In genomic region chr5:180801596-180802324, GRCh38 we compare ENCODE assay signal across 8 cellular contexts. TPM values are rescaled to one million over a fixed set of nuclear protein-coding genes. Genes with fewer than 3 reads are reported as not detected.
DNase-seq lines count a peak whose midpoint lies in the region; ATAC-seq, FAIRE-seq and TF ChIP-seq lines count a peak whose summit lies in the region.

No MANE protein-coding gene starts in this region.

- peak overlapping the region; percentile 87 for H3K4me3 Mint-ChIP-seq in T-helper 17 cell
- peak overlapping the region; percentile 83 for H3K4me3 Mint-ChIP-seq in glutamatergic neuron (ENCODE audit: unreplicated experiment)

- ATAC-seq in T-helper 17 cell (peak; percentile 1), HG03460 (IDR thresholded peaks at IDR 0.05; ENCODE audit: unreplicated experiment) (no peak)

- H3K27ac Mint-ChIP-seq in T-helper 17 cell (peak overlapping the region; percentile 86), glutamatergic neuron (ENCODE audit: unreplicated experiment) (no peak overlapping the region)

- H3K4me1 Mint-ChIP-seq in T-helper 17 cell, result peaks cover 69% of the 10 kb centered on the region
- peaks cover 26% of the 10 kb centered on the region for H3K4me1 Mint-ChIP-seq in glutamatergic neuron (ENCODE audit: low read depth, unreplicated experiment)

- peak overlapping the region; percentile 35 for H3K9ac ChIP-seq in rectal smooth muscle tissue (ENCODE audit: low read length)

- TF ChIP-seq CTCF in GM12875 (IDR thresholded peaks at IDR 0.05; ENCODE audit: borderline replicate concordance, insufficient read depth, low read depth, low read length) (no peak), glutamatergic neuron (IDR thresholded peaks at IDR 0.05; ENCODE audit: partially characterized antibody, unreplicated experiment) (no peak), D721Med (IDR thresholded peaks at IDR 0.05; ENCODE audit: insufficient read depth, missing control alignments) (no peak)

- DNase-seq in T-helper 17 cell (no peak), glutamatergic neuron (no peak), NCI-H1694 treated with DMSO at 0.1 percent for 48 hours (lab: John Stamatoyannopoulos, UW) (no peak), SW 1271 (lab: John Stamatoyannopoulos, UW) (no peak), D721Med (ENCODE audit: insufficient read length, low spot score) (no peak)

- H3K27me3 Mint-ChIP-seq in T-helper 17 cell (no peaks in the 10 kb centered on the region), glutamatergic neuron (ENCODE audit: unreplicated experiment) (peaks cover 6% of the 10 kb centered on the region)

- H3K36me3 ChIP-seq in rectal smooth muscle tissue (ENCODE audit: control insufficient read depth, insufficient read depth, low read length), result peaks cover 9% of the 10 kb centered on the region

- no peaks in the 10 kb centered on the region for H3K27me3 ChIP-seq in rectal smooth muscle tissue (ENCODE audit: control insufficient read depth, insufficient read depth, low read length)

- peaks cover 4% of the 10 kb centered on the region for H3K36me3 Mint-ChIP-seq in T-helper 17 cell (ENCODE audit: low read depth)
- H3K36me3 Mint-ChIP-seq in glutamatergic neuron (ENCODE audit: unreplicated experiment), result no peaks in the 10 kb centered on the region

- H3K4me3 ChIP-seq in GM12875 (ENCODE audit: low read depth, low read length) (peak overlapping the region; percentile 94), rectal smooth muscle tissue (ENCODE audit: low read length) (peak overlapping the region; percentile 88)

- H3K4me1 ChIP-seq in rectal smooth muscle tissue (ENCODE audit: control insufficient read depth, insufficient read depth, low read length), result peaks cover 27% of the 10 kb centered on the region

- peak overlapping the region; percentile 91 for H3K27ac ChIP-seq in rectal smooth muscle tissue (ENCODE audit: low read depth, low read length)

- H3K9me3 ChIP-seq in T-helper 17 cell (ENCODE audit: control insufficient read depth, low read length, poor library complexity, severe bottlenecking), result no peaks in the 10 kb centered on the region

- no peak for FAIRE-seq in D721Med (lab: Jason Lieb, UNC)

- peaks cover 8% of the 10 kb centered on the region for H3K9me3 Mint-ChIP-seq in glutamatergic neuron (ENCODE audit: unreplicated experiment)

RNA-seq across cellular contexts. Expression of gene MGAT1, which starts 0.8 kb away (rescaled TPM):
- 10 to 100 TPM; 77.1 to 80.8 TPM for total RNA-seq in T-helper 17 cell
- 45.6 TPM for total RNA-seq in glutamatergic neuron (ENCODE audit: unreplicated experiment)

RNA-seq across cellular contexts. Expression of gene ZFP62, which starts 59.3 kb away (rescaled TPM):
- total RNA-seq in T-helper 17 cell, result 10 to 100 TPM; 18.9 to 23.5 TPM
- total RNA-seq in glutamatergic neuron (ENCODE audit: unreplicated experiment), result 27.0 TPM
